Comparison of ENCODE assay signal across 1 cellular context in the genomic region with DNA sequence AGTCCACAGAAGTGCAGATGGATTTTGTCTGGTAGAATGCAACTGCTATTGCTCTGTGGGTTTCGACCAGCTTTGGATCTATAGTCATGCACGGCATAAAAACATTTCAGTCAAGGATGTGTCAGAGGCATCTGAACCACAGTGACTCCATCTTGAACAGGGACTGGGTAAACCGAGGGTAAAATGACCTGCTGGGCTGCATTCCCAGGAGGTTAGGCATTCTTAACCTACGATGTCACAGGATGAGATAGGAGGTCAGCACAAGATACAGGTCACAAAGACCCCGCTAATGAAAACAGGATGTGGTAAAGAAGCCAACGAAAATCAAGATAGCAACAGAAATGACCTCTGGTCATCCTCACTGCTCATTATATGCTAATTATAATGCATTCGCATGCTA.
TF ChIP-seq lines count a peak whose summit lies in the region.

No MANE protein-coding gene starts in this region.

TF ChIP-seq in K562, 482 proteins besides CTCF, POLR2A, EP300 and RAD21 (continued from another document and continues in another):
- TF ChIP-seq ZBTB8A (IDR thresholded peaks at IDR 0.05; ENCODE audit: partially characterized antibody): no peak
- TF ChIP-seq HMG20A (CRISPR knock-in tag; conservative IDR thresholded peaks at IDR 0.05): peak; percentile 87; the same call in 1 of the 2 replicates
- TF ChIP-seq TCF7 (IDR thresholded peaks at IDR 0.05; ENCODE audit: borderline replicate concordance): no peak
- TF ChIP-seq HOXB6 (CRISPR knock-in tag; IDR thresholded peaks at IDR 0.05; ENCODE audit: borderline replicate concordance): peak; percentile 80; the same call in 1 of the 2 replicates
- no peak for TF ChIP-seq EZH2 (IDR thresholded peaks at IDR 0.05; ENCODE audit: borderline replicate concordance, low read depth, low read length)
- peak; percentile 93; the same call in 1 of the 2 replicates for TF ChIP-seq ZNF830 (CRISPR knock-in tag; IDR thresholded peaks at IDR 0.05)
- TF ChIP-seq, protein P1, sequence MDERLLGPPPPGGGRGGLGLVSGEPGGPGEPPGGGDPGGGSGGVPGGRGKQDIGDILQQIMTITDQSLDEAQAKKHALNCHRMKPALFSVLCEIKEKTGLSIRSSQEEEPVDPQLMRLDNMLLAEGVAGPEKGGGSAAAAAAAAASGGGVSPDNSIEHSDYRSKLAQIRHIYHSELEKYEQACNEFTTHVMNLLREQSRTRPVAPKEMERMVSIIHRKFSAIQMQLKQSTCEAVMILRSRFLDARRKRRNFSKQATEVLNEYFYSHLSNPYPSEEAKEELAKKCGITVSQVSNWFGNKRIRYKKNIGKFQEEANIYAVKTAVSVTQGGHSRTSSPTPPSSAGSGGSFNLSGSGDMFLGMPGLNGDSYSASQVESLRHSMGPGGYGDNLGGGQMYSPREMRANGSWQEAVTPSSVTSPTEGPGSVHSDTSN (CRISPR knock-in tag; IDR thresholded peaks at IDR 0.05; ENCODE audit: low read depth): no peak
- TF ChIP-seq, protein P1 (tag; conservative IDR thresholded peaks at IDR 0.05; ENCODE audit: low read depth): no peak
- TF ChIP-seq, protein P2, sequence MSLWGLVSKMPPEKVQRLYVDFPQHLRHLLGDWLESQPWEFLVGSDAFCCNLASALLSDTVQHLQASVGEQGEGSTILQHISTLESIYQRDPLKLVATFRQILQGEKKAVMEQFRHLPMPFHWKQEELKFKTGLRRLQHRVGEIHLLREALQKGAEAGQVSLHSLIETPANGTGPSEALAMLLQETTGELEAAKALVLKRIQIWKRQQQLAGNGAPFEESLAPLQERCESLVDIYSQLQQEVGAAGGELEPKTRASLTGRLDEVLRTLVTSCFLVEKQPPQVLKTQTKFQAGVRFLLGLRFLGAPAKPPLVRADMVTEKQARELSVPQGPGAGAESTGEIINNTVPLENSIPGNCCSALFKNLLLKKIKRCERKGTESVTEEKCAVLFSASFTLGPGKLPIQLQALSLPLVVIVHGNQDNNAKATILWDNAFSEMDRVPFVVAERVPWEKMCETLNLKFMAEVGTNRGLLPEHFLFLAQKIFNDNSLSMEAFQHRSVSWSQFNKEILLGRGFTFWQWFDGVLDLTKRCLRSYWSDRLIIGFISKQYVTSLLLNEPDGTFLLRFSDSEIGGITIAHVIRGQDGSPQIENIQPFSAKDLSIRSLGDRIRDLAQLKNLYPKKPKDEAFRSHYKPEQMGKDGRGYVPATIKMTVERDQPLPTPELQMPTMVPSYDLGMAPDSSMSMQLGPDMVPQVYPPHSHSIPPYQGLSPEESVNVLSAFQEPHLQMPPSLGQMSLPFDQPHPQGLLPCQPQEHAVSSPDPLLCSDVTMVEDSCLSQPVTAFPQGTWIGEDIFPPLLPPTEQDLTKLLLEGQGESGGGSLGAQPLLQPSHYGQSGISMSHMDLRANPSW (CRISPR knock-in tag; IDR thresholded peaks at IDR 0.05): no peak
- TF ChIP-seq, protein P3, sequence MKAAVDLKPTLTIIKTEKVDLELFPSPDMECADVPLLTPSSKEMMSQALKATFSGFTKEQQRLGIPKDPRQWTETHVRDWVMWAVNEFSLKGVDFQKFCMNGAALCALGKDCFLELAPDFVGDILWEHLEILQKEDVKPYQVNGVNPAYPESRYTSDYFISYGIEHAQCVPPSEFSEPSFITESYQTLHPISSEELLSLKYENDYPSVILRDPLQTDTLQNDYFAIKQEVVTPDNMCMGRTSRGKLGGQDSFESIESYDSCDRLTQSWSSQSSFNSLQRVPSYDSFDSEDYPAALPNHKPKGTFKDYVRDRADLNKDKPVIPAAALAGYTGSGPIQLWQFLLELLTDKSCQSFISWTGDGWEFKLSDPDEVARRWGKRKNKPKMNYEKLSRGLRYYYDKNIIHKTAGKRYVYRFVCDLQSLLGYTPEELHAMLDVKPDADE (conservative IDR thresholded peaks at IDR 0.05; ENCODE audit: control insufficient read depth, low read depth, low read length): no peak
- no peak for TF ChIP-seq FOXA1 (IDR thresholded peaks at IDR 0.05; ENCODE audit: borderline replicate concordance)
- TF ChIP-seq, protein P4, sequence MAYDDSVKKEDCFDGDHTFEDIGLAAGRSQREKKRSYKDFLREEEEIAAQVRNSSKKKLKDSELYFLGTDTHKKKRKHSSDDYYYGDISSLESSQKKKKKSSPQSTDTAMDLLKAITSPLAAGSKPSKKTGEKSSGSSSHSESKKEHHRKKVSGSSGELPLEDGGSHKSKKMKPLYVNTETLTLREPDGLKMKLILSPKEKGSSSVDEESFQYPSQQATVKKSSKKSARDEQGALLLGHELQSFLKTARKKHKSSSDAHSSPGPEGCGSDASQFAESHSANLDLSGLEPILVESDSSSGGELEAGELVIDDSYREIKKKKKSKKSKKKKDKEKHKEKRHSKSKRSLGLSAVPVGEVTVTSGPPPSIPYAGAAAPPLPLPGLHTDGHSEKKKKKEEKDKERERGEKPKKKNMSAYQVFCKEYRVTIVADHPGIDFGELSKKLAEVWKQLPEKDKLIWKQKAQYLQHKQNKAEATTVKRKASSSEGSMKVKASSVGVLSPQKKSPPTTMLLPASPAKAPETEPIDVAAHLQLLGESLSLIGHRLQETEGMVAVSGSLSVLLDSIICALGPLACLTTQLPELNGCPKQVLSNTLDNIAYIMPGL (CRISPR knock-in tag; IDR thresholded peaks at IDR 0.05): no peak
- no peak for TF ChIP-seq YY1 (IDR thresholded peaks at IDR 0.05; ENCODE audit: borderline replicate concordance in 1 of 3, control insufficient read depth in 1 of 3, extremely low read depth in 1 of 3, insufficient read depth in 3 of 3, insufficient read length in 1 of 3, insufficient replicate concordance in 2 of 3, low read depth in 1 of 3, low read length in 2 of 3)
- TF ChIP-seq MEIS2 (IDR thresholded peaks at IDR 0.05; ENCODE audit: partially characterized antibody): no peak
- TF ChIP-seq, protein P5, sequence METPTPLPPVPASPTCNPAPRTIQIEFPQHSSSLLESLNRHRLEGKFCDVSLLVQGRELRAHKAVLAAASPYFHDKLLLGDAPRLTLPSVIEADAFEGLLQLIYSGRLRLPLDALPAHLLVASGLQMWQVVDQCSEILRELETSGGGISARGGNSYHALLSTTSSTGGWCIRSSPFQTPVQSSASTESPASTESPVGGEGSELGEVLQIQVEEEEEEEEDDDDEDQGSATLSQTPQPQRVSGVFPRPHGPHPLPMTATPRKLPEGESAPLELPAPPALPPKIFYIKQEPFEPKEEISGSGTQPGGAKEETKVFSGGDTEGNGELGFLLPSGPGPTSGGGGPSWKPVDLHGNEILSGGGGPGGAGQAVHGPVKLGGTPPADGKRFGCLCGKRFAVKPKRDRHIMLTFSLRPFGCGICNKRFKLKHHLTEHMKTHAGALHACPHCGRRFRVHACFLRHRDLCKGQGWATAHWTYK (CRISPR knock-in tag; IDR thresholded peaks at IDR 0.05): peak; percentile 99
- no peak for TF ChIP-seq HDAC2 (IDR thresholded peaks at IDR 0.05)
- TF ChIP-seq ELF4 (CRISPR knock-in tag; IDR thresholded peaks at IDR 0.05): 0 out of 2 replicates have a peak, but pooled peaks have one; percentile 45
- TF ChIP-seq, protein P6, sequence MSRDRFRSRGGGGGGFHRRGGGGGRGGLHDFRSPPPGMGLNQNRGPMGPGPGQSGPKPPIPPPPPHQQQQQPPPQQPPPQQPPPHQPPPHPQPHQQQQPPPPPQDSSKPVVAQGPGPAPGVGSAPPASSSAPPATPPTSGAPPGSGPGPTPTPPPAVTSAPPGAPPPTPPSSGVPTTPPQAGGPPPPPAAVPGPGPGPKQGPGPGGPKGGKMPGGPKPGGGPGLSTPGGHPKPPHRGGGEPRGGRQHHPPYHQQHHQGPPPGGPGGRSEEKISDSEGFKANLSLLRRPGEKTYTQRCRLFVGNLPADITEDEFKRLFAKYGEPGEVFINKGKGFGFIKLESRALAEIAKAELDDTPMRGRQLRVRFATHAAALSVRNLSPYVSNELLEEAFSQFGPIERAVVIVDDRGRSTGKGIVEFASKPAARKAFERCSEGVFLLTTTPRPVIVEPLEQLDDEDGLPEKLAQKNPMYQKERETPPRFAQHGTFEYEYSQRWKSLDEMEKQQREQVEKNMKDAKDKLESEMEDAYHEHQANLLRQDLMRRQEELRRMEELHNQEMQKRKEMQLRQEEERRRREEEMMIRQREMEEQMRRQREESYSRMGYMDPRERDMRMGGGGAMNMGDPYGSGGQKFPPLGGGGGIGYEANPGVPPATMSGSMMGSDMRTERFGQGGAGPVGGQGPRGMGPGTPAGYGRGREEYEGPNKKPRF (IDR thresholded peaks at IDR 0.05; ENCODE audit: low read depth, low read length): no peak
- no peak for TF ChIP-seq NELFE (IDR thresholded peaks at IDR 0.05; ENCODE audit: insufficient read depth, insufficient read length)
- no peak for TF ChIP-seq SMAD1 (IDR thresholded peaks at IDR 0.05; ENCODE audit: low read depth, low read length, partially characterized antibody)
- no peak for TF ChIP-seq MECOM (CRISPR knock-in tag; IDR thresholded peaks at IDR 0.05)
- TF ChIP-seq HNRNPLL (IDR thresholded peaks at IDR 0.05; ENCODE audit: low read depth, low read length, poor library complexity, severe bottlenecking): no peak
- no peak for TF ChIP-seq ZNF23 (CRISPR knock-in tag; IDR thresholded peaks at IDR 0.05)
- TF ChIP-seq TEAD4 (IDR thresholded peaks at IDR 0.05; ENCODE audit: low read length): no peak
- TF ChIP-seq TEAD4 (CRISPR knock-in tag; IDR thresholded peaks at IDR 0.05; ENCODE audit: borderline replicate concordance): no peak
- no peak for TF ChIP-seq SOX6 (IDR thresholded peaks at IDR 0.05)
- peak; percentile 95 for TF ChIP-seq ZNF766 (CRISPR knock-in tag; conservative IDR thresholded peaks at IDR 0.05)
- TF ChIP-seq TCF7L2 (IDR thresholded peaks at IDR 0.05; ENCODE audit: low read depth, low read length): no peak
- TF ChIP-seq HMG20B (CRISPR knock-in tag; IDR thresholded peaks at IDR 0.05): 0 out of 2 replicates have a peak, but pooled peaks have one; percentile 82
- TF ChIP-seq, protein P7, sequence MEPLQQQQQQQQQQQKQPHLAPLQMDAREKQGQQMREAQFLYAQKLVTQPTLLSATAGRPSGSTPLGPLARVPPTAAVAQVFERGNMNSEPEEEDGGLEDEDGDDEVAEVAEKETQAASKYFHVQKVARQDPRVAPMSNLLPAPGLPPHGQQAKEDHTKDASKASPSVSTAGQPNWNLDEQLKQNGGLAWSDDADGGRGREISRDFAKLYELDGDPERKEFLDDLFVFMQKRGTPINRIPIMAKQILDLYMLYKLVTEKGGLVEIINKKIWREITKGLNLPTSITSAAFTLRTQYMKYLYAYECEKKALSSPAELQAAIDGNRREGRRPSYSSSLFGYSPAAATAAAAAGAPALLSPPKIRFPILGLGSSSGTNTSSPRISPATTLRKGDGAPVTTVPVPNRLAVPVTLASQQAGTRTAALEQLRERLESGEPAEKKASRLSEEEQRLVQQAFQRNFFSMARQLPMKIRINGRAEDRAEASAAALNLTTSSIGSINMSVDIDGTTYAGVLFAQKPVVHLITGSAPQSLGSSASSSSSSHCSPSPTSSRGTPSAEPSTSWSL (CRISPR knock-in tag; IDR thresholded peaks at IDR 0.05; ENCODE audit: borderline replicate concordance): peak; percentile 94
- TF ChIP-seq, protein P8, sequence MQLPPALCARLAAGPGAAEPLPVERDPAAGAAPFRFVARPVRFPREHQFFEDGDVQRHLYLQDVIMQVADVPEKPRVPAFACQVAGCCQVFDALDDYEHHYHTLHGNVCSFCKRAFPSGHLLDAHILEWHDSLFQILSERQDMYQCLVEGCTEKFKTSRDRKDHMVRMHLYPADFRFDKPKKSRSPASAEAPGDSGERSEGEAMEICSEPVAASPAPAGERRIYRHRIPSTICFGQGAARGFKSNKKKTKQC (CRISPR knock-in tag; IDR thresholded peaks at IDR 0.05): no peak
- TF ChIP-seq, protein P9, sequence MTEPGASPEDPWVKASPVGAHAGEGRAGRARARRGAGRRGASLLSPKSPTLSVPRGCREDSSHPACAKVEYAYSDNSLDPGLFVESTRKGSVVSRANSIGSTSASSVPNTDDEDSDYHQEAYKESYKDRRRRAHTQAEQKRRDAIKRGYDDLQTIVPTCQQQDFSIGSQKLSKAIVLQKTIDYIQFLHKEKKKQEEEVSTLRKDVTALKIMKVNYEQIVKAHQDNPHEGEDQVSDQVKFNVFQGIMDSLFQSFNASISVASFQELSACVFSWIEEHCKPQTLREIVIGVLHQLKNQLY (CRISPR knock-in tag; conservative IDR thresholded peaks at IDR 0.05): no peak
- no peak for TF ChIP-seq POLR2H (tag; IDR thresholded peaks at IDR 0.05; ENCODE audit: low read depth)
- no peak for TF ChIP-seq CTBP1 (IDR thresholded peaks at IDR 0.05; ENCODE audit: borderline replicate concordance)
- no peak for TF ChIP-seq ZNF699 (CRISPR knock-in tag; IDR thresholded peaks at IDR 0.05; ENCODE audit: insufficient replicate concordance)
- TF ChIP-seq, protein P10, sequence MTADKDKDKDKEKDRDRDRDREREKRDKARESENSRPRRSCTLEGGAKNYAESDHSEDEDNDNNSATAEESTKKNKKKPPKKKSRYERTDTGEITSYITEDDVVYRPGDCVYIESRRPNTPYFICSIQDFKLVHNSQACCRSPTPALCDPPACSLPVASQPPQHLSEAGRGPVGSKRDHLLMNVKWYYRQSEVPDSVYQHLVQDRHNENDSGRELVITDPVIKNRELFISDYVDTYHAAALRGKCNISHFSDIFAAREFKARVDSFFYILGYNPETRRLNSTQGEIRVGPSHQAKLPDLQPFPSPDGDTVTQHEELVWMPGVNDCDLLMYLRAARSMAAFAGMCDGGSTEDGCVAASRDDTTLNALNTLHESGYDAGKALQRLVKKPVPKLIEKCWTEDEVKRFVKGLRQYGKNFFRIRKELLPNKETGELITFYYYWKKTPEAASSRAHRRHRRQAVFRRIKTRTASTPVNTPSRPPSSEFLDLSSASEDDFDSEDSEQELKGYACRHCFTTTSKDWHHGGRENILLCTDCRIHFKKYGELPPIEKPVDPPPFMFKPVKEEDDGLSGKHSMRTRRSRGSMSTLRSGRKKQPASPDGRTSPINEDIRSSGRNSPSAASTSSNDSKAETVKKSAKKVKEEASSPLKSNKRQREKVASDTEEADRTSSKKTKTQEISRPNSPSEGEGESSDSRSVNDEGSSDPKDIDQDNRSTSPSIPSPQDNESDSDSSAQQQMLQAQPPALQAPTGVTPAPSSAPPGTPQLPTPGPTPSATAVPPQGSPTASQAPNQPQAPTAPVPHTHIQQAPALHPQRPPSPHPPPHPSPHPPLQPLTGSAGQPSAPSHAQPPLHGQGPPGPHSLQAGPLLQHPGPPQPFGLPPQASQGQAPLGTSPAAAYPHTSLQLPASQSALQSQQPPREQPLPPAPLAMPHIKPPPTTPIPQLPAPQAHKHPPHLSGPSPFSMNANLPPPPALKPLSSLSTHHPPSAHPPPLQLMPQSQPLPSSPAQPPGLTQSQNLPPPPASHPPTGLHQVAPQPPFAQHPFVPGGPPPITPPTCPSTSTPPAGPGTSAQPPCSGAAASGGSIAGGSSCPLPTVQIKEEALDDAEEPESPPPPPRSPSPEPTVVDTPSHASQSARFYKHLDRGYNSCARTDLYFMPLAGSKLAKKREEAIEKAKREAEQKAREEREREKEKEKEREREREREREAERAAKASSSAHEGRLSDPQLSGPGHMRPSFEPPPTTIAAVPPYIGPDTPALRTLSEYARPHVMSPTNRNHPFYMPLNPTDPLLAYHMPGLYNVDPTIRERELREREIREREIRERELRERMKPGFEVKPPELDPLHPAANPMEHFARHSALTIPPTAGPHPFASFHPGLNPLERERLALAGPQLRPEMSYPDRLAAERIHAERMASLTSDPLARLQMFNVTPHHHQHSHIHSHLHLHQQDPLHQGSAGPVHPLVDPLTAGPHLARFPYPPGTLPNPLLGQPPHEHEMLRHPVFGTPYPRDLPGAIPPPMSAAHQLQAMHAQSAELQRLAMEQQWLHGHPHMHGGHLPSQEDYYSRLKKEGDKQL (CRISPR knock-in tag; IDR thresholded peaks at IDR 0.05; ENCODE audit: borderline replicate concordance): no peak
- no peak for TF ChIP-seq IRF2 (CRISPR knock-in tag; IDR thresholded peaks at IDR 0.05)
